Comparison of ENCODE assay signal across 8 cellular contexts in the genomic region with DNA sequence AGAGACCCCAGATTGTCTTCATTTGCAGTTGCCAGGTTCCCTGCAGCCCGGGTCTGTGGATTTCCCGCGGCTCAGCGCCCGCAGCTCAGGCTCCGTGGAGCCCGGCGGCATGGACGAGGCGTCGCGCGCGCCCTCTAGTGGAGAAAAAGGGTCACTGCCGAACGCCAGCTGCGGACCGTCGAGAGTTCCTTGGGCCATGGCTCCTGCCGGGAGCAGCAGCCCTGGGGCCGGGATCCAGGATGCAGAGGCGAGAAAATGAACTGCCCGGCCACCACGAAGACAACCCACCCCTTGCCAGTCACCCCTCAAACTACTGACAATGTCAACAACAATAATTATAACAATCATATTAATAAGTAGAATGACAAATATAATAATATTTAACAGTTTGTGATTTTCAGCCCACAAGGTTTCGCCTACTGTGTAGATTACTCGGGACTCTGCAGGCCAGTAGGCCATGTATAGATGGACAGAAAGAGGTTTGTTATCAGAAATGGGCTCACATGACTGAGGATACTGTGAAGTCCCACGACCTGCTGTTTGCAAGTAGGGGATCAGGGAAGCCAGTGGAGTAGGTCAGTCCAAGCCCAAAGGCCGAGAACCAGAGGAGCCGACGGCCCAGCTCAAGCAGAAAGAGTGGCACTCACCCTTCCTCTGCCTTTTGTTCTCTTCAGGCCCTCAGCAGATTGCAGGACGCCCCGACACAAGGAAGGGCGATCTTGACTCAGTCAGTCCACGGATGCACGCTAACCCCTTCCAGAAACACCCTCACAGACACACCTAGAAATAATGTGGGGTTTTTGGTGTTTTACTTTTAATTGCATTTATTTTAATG. TPM values are rescaled to one million over a fixed set of nuclear protein-coding genes. Genes with fewer than 3 reads are reported as not detected.
DNase-seq lines count a peak whose midpoint lies in the region; ATAC-seq and TF ChIP-seq lines count a peak whose summit lies in the region.

No MANE protein-coding gene starts in this region.

- H3K23ac ChIP-seq in neuronal stem cell (ENCODE audit: low read depth, low read length, poor library complexity) = peak overlapping the region; percentile 5

- H3K79me1 ChIP-seq in neuronal stem cell (ENCODE audit: low read depth, low read length) = no peaks in the 10 kb centered on the region

- H4K91ac ChIP-seq in neuronal stem cell (ENCODE audit: low read depth, low read length, poor library complexity) = no peak overlapping the region

- BruUV-seq in A673 (replicated peaks; lab: Mats Ljungman, UMichigan) = no TSS peak
- BruUV-seq in PC-9 (replicated peaks; lab: Mats Ljungman, UMichigan) = no TSS peak

- H3K27ac Mint-ChIP-seq in activated T-helper 1 cell treated with anti-CD3 and anti-CD28 coated beads, Interleukin-12 subunit alpha, Interleukin-12 subunit beta, Interleukin-2, Interleukin-4 antibody, amounts not matched to agents 30 ng/mL and 10 ng/mL and 1 ng/mL, durations not matched to agents 14 hours and 24 hours and 36 hours = no peak overlapping the region

- H2BK12ac ChIP-seq in neuronal stem cell (ENCODE audit: low read length) = no peak overlapping the region

- no peaks in the 10 kb centered on the region for H3K9me3 ChIP-seq in A673 (ENCODE audit: low read depth, low read length, poor library complexity, severe bottlenecking)
- peaks cover 5% of the 10 kb centered on the region; the same call in 1 of the 2 replicates for H3K9me3 ChIP-seq in PC-9 (ENCODE audit: insufficient read depth, low read depth)
- peaks cover 0 to under 1% of the 10 kb centered on the region in 2 donors for H3K9me3 ChIP-seq in neuronal stem cell (replicated peaks in 1 of 2; ENCODE audit: control insufficient read depth in 2 of 2, insufficient read depth in 1 of 2, low read depth in 1 of 2, low read length in 2 of 2)

- intact Hi-C loops in A673 (cut with micrococcal nuclease; ENCODE audit: unreplicated experiment) = loop anchor here (1.0 kb wide), 1 partner anchor 279 kb away; no protein-coding TSS in a partner anchor
- intact Hi-C loops in PC-9 (cut with micrococcal nuclease; ENCODE audit: unreplicated experiment) = loop anchor here (1.0 to 10.0 kb wide), 5 partner anchors 117 to 591 kb away; a partner anchor contains a TSS
- intact Hi-C loops in activated T-helper 1 cell treated with anti-CD3 and anti-CD28 coated beads, Interleukin-12 subunit alpha, Interleukin-12 subunit beta, Interleukin-2, Interleukin-4 antibody, amounts not matched to agents 30 ng/mL and 10 ng/mL and 1 ng/mL, durations not matched to agents 14 hours and 24 hours and 36 hours (cut with micrococcal nuclease) = no loop called here

- H2AFZ ChIP-seq in PC-9 = peak overlapping the region; percentile 84
- peak overlapping the region; percentile 85 for H2AFZ ChIP-seq in neuronal stem cell (ENCODE audit: low read length)

- peaks cover 19% of the 10 kb centered on the region for H3K27me3 Mint-ChIP-seq in activated T-helper 1 cell treated with anti-CD3 and anti-CD28 coated beads, Interleukin-12 subunit alpha, Interleukin-12 subunit beta, Interleukin-2, Interleukin-4 antibody, amounts not matched to agents 30 ng/mL and 10 ng/mL and 1 ng/mL, durations not matched to agents 14 hours and 24 hours and 36 hours (ENCODE audit: insufficient read depth)

- no peaks in the 10 kb centered on the region for H3K27me3 ChIP-seq in A673 (replicated peaks; ENCODE audit: insufficient read depth, low read depth, low read length, poor library complexity)
- no peaks in the 10 kb centered on the region for H3K27me3 ChIP-seq in PC-9 (ENCODE audit: insufficient read depth, low read depth)
- H3K27me3 ChIP-seq in neuronal stem cell (ENCODE audit: control insufficient read depth in 3 of 3, insufficient read depth in 3 of 3, low read depth in 1 of 3, low read length in 3 of 3) = peaks cover 0 to 22% (median 0%) of the 10 kb centered on the region in 3 experiments

- peak; percentile 65 for DNase-seq in A673 (ENCODE audit: low spot score)
- peak; percentile 43 to 77 for DNase-seq in PC-9
- DNase-seq in activated T-helper 1 cell treated with anti-CD3 and anti-CD28 coated beads, Interleukin-12 subunit alpha, Interleukin-12 subunit beta, Interleukin-2, Interleukin-4 antibody, amounts not matched to agents 30 ng/mL and 10 ng/mL and 1 ng/mL, durations not matched to agents 14 hours and 24 hours and 36 hours (ENCODE audit: low spot score) = peak; percentile 40
- peak; percentile 32 for DNase-seq in fibroblast of the conjunctiva (ENCODE audit: low read depth)
- peak; percentile 76 for DNase-seq in neuronal stem cell (ENCODE audit: low spot score)
- DNase-seq in stromal cell of bone marrow (ENCODE audit: low read depth) = peak; percentile 41

- H3K4me3 ChIP-seq in A673 (ENCODE audit: low read depth, low read length, poor library complexity, severe bottlenecking) = no peak overlapping the region
- peak overlapping the region; percentile 36; the same call in 1 of the 2 replicates for H3K4me3 ChIP-seq in PC-9
- no peak overlapping the region for H3K4me3 ChIP-seq in neuronal stem cell (ENCODE audit: low read length in 2 of 2)

- no peak overlapping the region for H3K14ac ChIP-seq in neuronal stem cell (ENCODE audit: low read length)

- H3K9me2 ChIP-seq in PC-9 (ENCODE audit: insufficient read depth) = no peaks in the 10 kb centered on the region

- H4K8ac ChIP-seq in neuronal stem cell (ENCODE audit: low read depth, low read length) = no peak overlapping the region

- POLR2A ChIA-PET in A673 (lab: Charles Lee; ENCODE audit: low non-redundant PET) (interaction anchor here (0.6 kb wide), 1 partner anchor 257 kb away, joined by 11 read pairs; no protein-coding TSS in a partner anchor), PC-9 (lab: Charles Lee; ENCODE audit: unreplicated experiment) (no interaction called here)

- no peak overlapping the region for H3K4ac ChIP-seq in neuronal stem cell (ENCODE audit: low read length)

- no peaks in the 10 kb centered on the region for H3F3A ChIP-seq in PC-9 (ENCODE audit: insufficient read depth, low read depth)

- no peaks in the 10 kb centered on the region for H3K79me2 ChIP-seq in PC-9 (ENCODE audit: low read depth)

- peak overlapping the region; percentile 71 for H3K4me2 ChIP-seq in PC-9
- H3K4me2 ChIP-seq in neuronal stem cell (ENCODE audit: insufficient read depth, low read length, poor library complexity, severe bottlenecking) = peak overlapping the region; percentile 29

- peak overlapping the region; percentile 26 for H2AK5ac ChIP-seq in neuronal stem cell (ENCODE audit: low read depth, low read length)

- H3K9me3 Mint-ChIP-seq in activated T-helper 1 cell treated with anti-CD3 and anti-CD28 coated beads, Interleukin-12 subunit alpha, Interleukin-12 subunit beta, Interleukin-2, Interleukin-4 antibody, amounts not matched to agents 30 ng/mL and 10 ng/mL and 1 ng/mL, durations not matched to agents 14 hours and 24 hours and 36 hours = no peaks in the 10 kb centered on the region

- no peak overlapping the region for H3K4me3 Mint-ChIP-seq in activated T-helper 1 cell treated with anti-CD3 and anti-CD28 coated beads, Interleukin-12 subunit alpha, Interleukin-12 subunit beta, Interleukin-2, Interleukin-4 antibody, amounts not matched to agents 30 ng/mL and 10 ng/mL and 1 ng/mL, durations not matched to agents 14 hours and 24 hours and 36 hours

- peak overlapping the region; percentile 65 for H3K18ac ChIP-seq in neuronal stem cell (ENCODE audit: low read length)

- WGBS in neuronal stem cell (ENCODE audit: extremely low coverage in 2 of 2, insufficient read length in 2 of 2, insufficient replicate concordance in 1 of 2), 2 donors = no CpG with 5 or more reads among the region's 35 CpGs

- no peaks in the 10 kb centered on the region for H4K20me1 ChIP-seq in PC-9 (ENCODE audit: insufficient read depth)

- H3K27ac ChIP-seq in A673 (ENCODE audit: low read depth, low read length, poor library complexity, severe bottlenecking) (no peak overlapping the region), PC-9 (no peak overlapping the region), neuronal stem cell (replicated peaks; ENCODE audit: low read length) (peak overlapping the region; percentile 33)

- H2BK120ac ChIP-seq in neuronal stem cell (ENCODE audit: low read depth, low read length) = no peak overlapping the region

- H3K4me1 ChIP-seq in A673 (ENCODE audit: insufficient read depth, low read length, poor library complexity, severe bottlenecking) = no peaks in the 10 kb centered on the region
- peaks cover 14% of the 10 kb centered on the region for H3K4me1 ChIP-seq in PC-9 (replicated peaks; ENCODE audit: insufficient read depth)
- peaks cover 2 to 18% of the 10 kb centered on the region in 2 donors for H3K4me1 ChIP-seq in neuronal stem cell (ENCODE audit: control insufficient read depth in 2 of 2, insufficient read depth in 1 of 2, low read depth in 1 of 2, low read length in 2 of 2)

- no peak overlapping the region for H2BK5ac ChIP-seq in neuronal stem cell (ENCODE audit: low read length)

- H3K9ac ChIP-seq in neuronal stem cell (ENCODE audit: low read depth, low read length, poor library complexity) = no peak overlapping the region

- TF ChIP-seq CTCF in A673 (conservative IDR thresholded peaks at IDR 0.05; ENCODE audit: low read depth, low read length) = peak; percentile 91
- peak; percentile 94 for TF ChIP-seq CTCF in PC-9 (conservative IDR thresholded peaks at IDR 0.05)

- no peaks in the 10 kb centered on the region for H3K4me1 Mint-ChIP-seq in activated T-helper 1 cell treated with anti-CD3 and anti-CD28 coated beads, Interleukin-12 subunit alpha, Interleukin-12 subunit beta, Interleukin-2, Interleukin-4 antibody, amounts not matched to agents 30 ng/mL and 10 ng/mL and 1 ng/mL, durations not matched to agents 14 hours and 24 hours and 36 hours (ENCODE audit: low read depth)

- no peaks in the 10 kb centered on the region for H3K36me3 Mint-ChIP-seq in activated T-helper 1 cell treated with anti-CD3 and anti-CD28 coated beads, Interleukin-12 subunit alpha, Interleukin-12 subunit beta, Interleukin-2, Interleukin-4 antibody, amounts not matched to agents 30 ng/mL and 10 ng/mL and 1 ng/mL, durations not matched to agents 14 hours and 24 hours and 36 hours (ENCODE audit: low read depth)

- CTCF ChIA-PET in A673 (lab: Charles Lee) = interaction anchor here (0.6 to 1.1 kb wide), 3 partner anchors 139 to 279 kb away, joined by 3 to 7 read pairs (median 3); no protein-coding TSS in a partner anchor
- CTCF ChIA-PET in PC-9 (lab: Charles Lee) = interaction anchor here (0.5 to 1.2 kb wide), 5 partner anchors 243 to 899 kb away, joined by 3 to 10 read pairs (median 3); no protein-coding TSS in a partner anchor

- H2BK15ac ChIP-seq in neuronal stem cell (ENCODE audit: low read length) = no peak overlapping the region

- ATAC-seq in GM18498 (IDR thresholded peaks at IDR 0.05; ENCODE audit: unreplicated experiment) = peak; percentile 70
- ATAC-seq in HG03521 (IDR thresholded peaks at IDR 0.05; ENCODE audit: unreplicated experiment) = peak; percentile 73

- H3K36me3 ChIP-seq in A673 (ENCODE audit: insufficient read depth, low read length, poor library complexity, severe bottlenecking) (no peaks in the 10 kb centered on the region), PC-9 (ENCODE audit: low read depth) (no peaks in the 10 kb centered on the region), neuronal stem cell (replicated peaks in 1 of 2; ENCODE audit: control insufficient read depth in 2 of 2, insufficient read depth in 2 of 2, low read length in 2 of 2) (no peaks in the 10 kb centered on the region)

RNA-seq across cellular contexts. Expression of a gene that starts 43.1 kb away (rescaled TPM):
- 69.5 and 70.9 TPM in 2 replicates for total RNA-seq in A673 (2021)
- total RNA-seq in PC-9 (2021) = 62.2 and 73.2 TPM in 2 replicates
- total RNA-seq in activated T-helper 1 cell treated with anti-CD3 and anti-CD28 coated beads, Interleukin-12 subunit alpha, Interleukin-12 subunit beta, Interleukin-2, Interleukin-4 antibody, amounts not matched to agents 30 ng/mL and 10 ng/mL and 1 ng/mL, durations not matched to agents 14 hours and 24 hours and 36 hours = 27.3 and 29.9 TPM in 2 replicates
- 171 TPM for polyA plus RNA-seq in neuronal stem cell (2013, experiment 1 of 2)
- 171 TPM for polyA plus RNA-seq in neuronal stem cell (2013, experiment 2 of 2)
